In the genomic region with DNA sequence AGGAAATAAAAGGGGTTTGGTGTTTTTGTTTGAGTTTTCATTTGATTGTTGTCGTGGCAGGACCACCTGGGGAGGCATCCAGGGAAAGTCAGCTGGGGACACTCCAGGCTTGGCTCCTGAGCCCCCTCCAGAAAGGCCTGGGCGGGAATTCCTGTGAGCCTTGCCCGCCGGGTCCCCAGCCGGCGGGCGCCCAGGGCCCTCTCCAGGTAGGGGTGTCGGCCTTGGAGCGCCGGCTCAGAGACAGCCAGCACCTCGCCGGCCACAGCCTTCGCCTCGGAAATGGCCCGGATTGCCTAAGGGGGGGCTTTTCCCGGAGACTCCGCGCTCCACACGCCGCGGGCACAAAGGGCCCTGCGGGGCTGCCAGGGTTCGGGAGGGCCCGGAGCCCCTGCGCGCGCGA, we compare ENCODE assay signal across 26 cellular contexts.
DNase-seq lines count a peak whose midpoint lies in the region; ATAC-seq and TF ChIP-seq lines count a peak whose summit lies in the region.
"Had no signal": no experiment of that assay in that cellular context is flagged by ENCODE, and none has a peak within 500 bp of the region (broad histone marks: within the 10 kb centered on the region; RNA-seq: fewer than 3 reads in every experiment).

No MANE protein-coding gene starts in this region.

- no peaks in the 10 kb centered on the region for H4K20me1 ChIP-seq in GM23338 (replicated peaks; ENCODE audit: insufficient read depth)

- peak overlapping the region; percentile 99 for H2AFZ ChIP-seq in GM23338

- peak overlapping the region; percentile 45 for H3K27ac Mint-ChIP-seq in activated naive CD8-positive, alpha-beta T cell treated with anti-CD3 and anti-CD28 coated beads, Interleukin-2, amount 10 ng/mL, durations not matched to agents 7 days and 5 days
- no peak overlapping the region for H3K27ac Mint-ChIP-seq in activated naive CD8-positive, alpha-beta T cell treated with anti-CD3 and anti-CD28 coated beads, Interleukin-2, amount 50 U/mL, for 24 hours
- H3K27ac Mint-ChIP-seq in GM23338, result no peak overlapping the region
- H3K27ac Mint-ChIP-seq in effector memory CD8-positive, alpha-beta T cell, result no peak overlapping the region
- H3K27ac Mint-ChIP-seq in stimulated activated memory B cell treated with anti-CD40 and anti-IgM and Interleukin-4, amounts not matched to agents 10 μg/mL and 1 μg/mL and 100 μg/mL, for 72 hours, result peak overlapping the region; percentile 95
- H3K27ac Mint-ChIP-seq: progenitor cell of endocrine pancreas, type B pancreatic cell had no signal

- H3K4me1 ChIP-seq in GM23338 (ENCODE audit: insufficient read depth), result peaks cover 15% of the 10 kb centered on the region; the same call in 1 of the 2 replicates
- H3K4me1 ChIP-seq: A549, BE2C, left lung had no signal

- no peaks in the 10 kb centered on the region; the same call in 1 of the 2 replicates for H3K36me3 ChIP-seq in GM23338 (ENCODE audit: insufficient read depth)
- H3K36me3 ChIP-seq: BE2C, cardiac muscle cell, left lung, neural progenitor cell had no signal

- H3F3A ChIP-seq in GM23338 (replicated peaks; ENCODE audit: low read depth), result no peaks in the 10 kb centered on the region

- H3K9me2 ChIP-seq in GM23338 (ENCODE audit: insufficient read depth), result 0 out of 2 replicates have a peak, but pooled peaks cover 2% of the 10 kb centered on the region
- H3K9me2 ChIP-seq: SK-N-SH had no signal

- POLR2A ChIA-PET in activated naive CD8-positive, alpha-beta T cell treated with anti-CD3 and anti-CD28 coated beads, Interleukin-2, amount 10 ng/mL, durations not matched to agents 7 days and 5 days (lab: Charles Lee), result no interaction called here

- no peaks in the 10 kb centered on the region for H3K27me3 Mint-ChIP-seq in activated naive CD8-positive, alpha-beta T cell treated with anti-CD3 and anti-CD28 coated beads, Interleukin-2, amount 10 ng/mL, durations not matched to agents 7 days and 5 days
- H3K27me3 Mint-ChIP-seq in activated naive CD8-positive, alpha-beta T cell treated with anti-CD3 and anti-CD28 coated beads, Interleukin-2, amount 50 U/mL, for 24 hours, result no peaks in the 10 kb centered on the region
- H3K27me3 Mint-ChIP-seq in GM23338 (ENCODE audit: insufficient read depth, low read depth, poor library complexity), result peaks cover 1% of the 10 kb centered on the region
- no peaks in the 10 kb centered on the region for H3K27me3 Mint-ChIP-seq in effector memory CD8-positive, alpha-beta T cell
- H3K27me3 Mint-ChIP-seq in stimulated activated memory B cell treated with anti-CD40 and anti-IgM and Interleukin-4, amounts not matched to agents 10 μg/mL and 1 μg/mL and 100 μg/mL, for 72 hours, result no peaks in the 10 kb centered on the region
- H3K27me3 Mint-ChIP-seq: stimulated activated naive CD8-positive, alpha-beta T cell treated with anti-CD3 and anti-CD28 coated beads, Interleukin-15, Interleukin-2, amounts not matched to agents 100 ng/mL and 50 ng/mL, for 24 hours; type B pancreatic cell had no signal

- DNase-seq in activated naive CD8-positive, alpha-beta T cell treated with anti-CD3 and anti-CD28 coated beads, Interleukin-2, amount 10 ng/mL, durations not matched to agents 7 days and 5 days, result no peak
- DNase-seq in activated naive CD8-positive, alpha-beta T cell treated with anti-CD3 and anti-CD28 coated beads, Interleukin-2, amount 50 U/mL, for 24 hours, result no peak
- DNase-seq in GM23338 (ENCODE audit: low spot score), result peak; percentile 44
- DNase-seq in effector memory CD8-positive, alpha-beta T cell, result no peak
- DNase-seq in effector CD4-positive, alpha-beta T cell, result no peak
- DNase-seq in stimulated activated CD4-positive, alpha-beta T cell treated with anti-CD3 and anti-CD28 coated beads, Interleukin-2, amount 100 ng/mL, for 48 hours, result no peak
- DNase-seq in NCI-H1436 treated with DMSO at 0.1 percent for 48 hours (lab: John Stamatoyannopoulos, UW), result no peak
- DNase-seq: amygdala, BE2C, dermis blood vessel endothelial cell, foreskin fibroblast, IMR-90, NCI-H1436, NCI-H2171 treated with DMSO at 0.1 percent for 48 hours, NCI-H526, SK-N-SH had no signal

- H3K9me3 Mint-ChIP-seq in activated naive CD8-positive, alpha-beta T cell treated with anti-CD3 and anti-CD28 coated beads, Interleukin-2, amount 10 ng/mL, durations not matched to agents 7 days and 5 days, result no peaks in the 10 kb centered on the region
- no peaks in the 10 kb centered on the region for H3K9me3 Mint-ChIP-seq in activated naive CD8-positive, alpha-beta T cell treated with anti-CD3 and anti-CD28 coated beads, Interleukin-2, amount 50 U/mL, for 24 hours
- H3K9me3 Mint-ChIP-seq in GM23338, result no peaks in the 10 kb centered on the region
- H3K9me3 Mint-ChIP-seq in effector memory CD8-positive, alpha-beta T cell, result no peaks in the 10 kb centered on the region
- H3K9me3 Mint-ChIP-seq in stimulated activated memory B cell treated with anti-CD40 and anti-IgM and Interleukin-4, amounts not matched to agents 10 μg/mL and 1 μg/mL and 100 μg/mL, for 72 hours, result no peaks in the 10 kb centered on the region
- H3K9me3 Mint-ChIP-seq: stimulated activated naive CD8-positive, alpha-beta T cell treated with anti-CD3 and anti-CD28 coated beads, Interleukin-15, Interleukin-2, amounts not matched to agents 100 ng/mL and 50 ng/mL, for 24 hours had no signal

- no peaks in the 10 kb centered on the region for H3K27me3 ChIP-seq in GM23338 (ENCODE audit: insufficient read depth)
- H3K27me3 ChIP-seq: BE2C, cardiac muscle cell, left lung, neural progenitor cell had no signal

- H3K4me1 Mint-ChIP-seq in activated naive CD8-positive, alpha-beta T cell treated with anti-CD3 and anti-CD28 coated beads, Interleukin-2, amount 10 ng/mL, durations not matched to agents 7 days and 5 days, result peaks cover 14% of the 10 kb centered on the region
- H3K4me1 Mint-ChIP-seq in activated naive CD8-positive, alpha-beta T cell treated with anti-CD3 and anti-CD28 coated beads, Interleukin-2, amount 50 U/mL, for 24 hours, result peaks cover 19% of the 10 kb centered on the region
- H3K4me1 Mint-ChIP-seq in GM23338, result peaks cover 11% of the 10 kb centered on the region
- H3K4me1 Mint-ChIP-seq in effector memory CD8-positive, alpha-beta T cell (ENCODE audit: low read depth in 2 of 2), result peaks cover 10 to 12% of the 10 kb centered on the region in 2 donors
- H3K4me1 Mint-ChIP-seq in stimulated activated memory B cell treated with anti-CD40 and anti-IgM and Interleukin-4, amounts not matched to agents 10 μg/mL and 1 μg/mL and 100 μg/mL, for 72 hours, result peaks cover 20% of the 10 kb centered on the region

- no peak overlapping the region for H3K27ac ChIP-seq in GM23338 (ENCODE audit: low read depth)
- H3K27ac ChIP-seq: A549, cardiac muscle cell, epithelial cell of prostate, left lung, neural progenitor cell, VCaP had no signal

- peak overlapping the region; percentile 54 for H3K4me3 ChIP-seq in GM23338
- H3K4me3 ChIP-seq: A549, cardiac muscle cell, left lung, neural progenitor cell had no signal

- peak overlapping the region; percentile 51 for H3K4me3 Mint-ChIP-seq in activated naive CD8-positive, alpha-beta T cell treated with anti-CD3 and anti-CD28 coated beads, Interleukin-2, amount 10 ng/mL, durations not matched to agents 7 days and 5 days
- H3K4me3 Mint-ChIP-seq in activated naive CD8-positive, alpha-beta T cell treated with anti-CD3 and anti-CD28 coated beads, Interleukin-2, amount 50 U/mL, for 24 hours, result no peak overlapping the region
- no peak overlapping the region for H3K4me3 Mint-ChIP-seq in GM23338
- peak overlapping the region; percentile 27 to 52 for H3K4me3 Mint-ChIP-seq in effector memory CD8-positive, alpha-beta T cell
- H3K4me3 Mint-ChIP-seq in stimulated activated memory B cell treated with anti-CD40 and anti-IgM and Interleukin-4, amounts not matched to agents 10 μg/mL and 1 μg/mL and 100 μg/mL, for 72 hours, result no peak overlapping the region
- H3K4me3 Mint-ChIP-seq: neural progenitor cell, type B pancreatic cell had no signal

- no peaks in the 10 kb centered on the region for H3K79me2 ChIP-seq in GM23338 (replicated peaks; ENCODE audit: insufficient read depth)

- no peaks in the 10 kb centered on the region for H3K36me3 Mint-ChIP-seq in activated naive CD8-positive, alpha-beta T cell treated with anti-CD3 and anti-CD28 coated beads, Interleukin-2, amount 10 ng/mL, durations not matched to agents 7 days and 5 days
- H3K36me3 Mint-ChIP-seq in activated naive CD8-positive, alpha-beta T cell treated with anti-CD3 and anti-CD28 coated beads, Interleukin-2, amount 50 U/mL, for 24 hours (ENCODE audit: low read depth), result no peaks in the 10 kb centered on the region
- H3K36me3 Mint-ChIP-seq in GM23338 (ENCODE audit: low read depth), result no peaks in the 10 kb centered on the region
- H3K36me3 Mint-ChIP-seq in effector memory CD8-positive, alpha-beta T cell (ENCODE audit: insufficient read depth), result no peaks in the 10 kb centered on the region
- H3K36me3 Mint-ChIP-seq in stimulated activated memory B cell treated with anti-CD40 and anti-IgM and Interleukin-4, amounts not matched to agents 10 μg/mL and 1 μg/mL and 100 μg/mL, for 72 hours, result no peaks in the 10 kb centered on the region
- H3K36me3 Mint-ChIP-seq: neural progenitor cell, type B pancreatic cell had no signal

- peak overlapping the region; percentile 81 for H3K4me2 ChIP-seq in GM23338
- H3K4me2 ChIP-seq: A549, neural progenitor cell, SK-N-SH had no signal

- ATAC-seq in activated naive CD8-positive, alpha-beta T cell treated with anti-CD3 and anti-CD28 coated beads, Interleukin-2, amount 10 ng/mL, durations not matched to agents 7 days and 5 days (ENCODE audit: low read depth), result no peak
- ATAC-seq in activated naive CD8-positive, alpha-beta T cell treated with anti-CD3 and anti-CD28 coated beads, Interleukin-2, amount 50 U/mL, for 24 hours, result no peak
- ATAC-seq in GM23338, result peak; percentile 68
- ATAC-seq in effector memory CD8-positive, alpha-beta T cell (replicated peaks), result no peak
- peak; percentile 2 for ATAC-seq in stimulated activated memory B cell treated with anti-CD40 and anti-IgM and Interleukin-4, amounts not matched to agents 10 μg/mL and 1 μg/mL and 100 μg/mL, for 72 hours
- ATAC-seq: A549 had no signal

- TF ChIP-seq CTCF in GM23338 (conservative IDR thresholded peaks at IDR 0.05; ENCODE audit: low read depth in 2 of 2), result no peak

TF ChIP-seq in GM23338, 12 proteins besides CTCF, POLR2A, EP300 and RAD21:
- TF ChIP-seq POLR2AphosphoS5 (IDR thresholded peaks at IDR 0.05; ENCODE audit: low read depth), result no peak
- no peak for TF ChIP-seq EZH2 (IDR thresholded peaks at IDR 0.05; ENCODE audit: low read depth, unreplicated experiment)
- no peak for TF ChIP-seq EZH2phosphoT487 (IDR thresholded peaks at IDR 0.05; ENCODE audit: unreplicated experiment)
- no peak for TF ChIP-seq ZNF331 (CRISPR knock-in tag; IDR thresholded peaks at IDR 0.05; ENCODE audit: low read depth)
- no peak for TF ChIP-seq ZNF114 (CRISPR knock-in tag; IDR thresholded peaks at IDR 0.05)
- TF ChIP-seq JUNB (IDR thresholded peaks at IDR 0.05; ENCODE audit: unreplicated experiment), result no peak
- no peak for TF ChIP-seq STAT1 (IDR thresholded peaks at IDR 0.05; ENCODE audit: unreplicated experiment)

Comparison
In these comparisons a context has a peak if more than half of its experiments do, and no peak if none do; other contexts are left out.
1. H3K27ac Mint-ChIP-seq: peak in activated naive CD8-positive, alpha-beta T cell treated with anti-CD3 and anti-CD28 coated beads, Interleukin-2, amount 10 ng/mL, durations not matched to agents 7 days and 5 days (single experiment) and stimulated activated memory B cell treated with anti-CD40 and anti-IgM and Interleukin-4, amounts not matched to agents 10 μg/mL and 1 μg/mL and 100 μg/mL, for 72 hours (single experiment); none in activated naive CD8-positive, alpha-beta T cell treated with anti-CD3 and anti-CD28 coated beads, Interleukin-2, amount 50 U/mL, for 24 hours (single experiment), GM23338 (single experiment) and effector memory CD8-positive, alpha-beta T cell (0 of 2).
2. H3K4me3 Mint-ChIP-seq: peak in activated naive CD8-positive, alpha-beta T cell treated with anti-CD3 and anti-CD28 coated beads, Interleukin-2, amount 10 ng/mL, durations not matched to agents 7 days and 5 days (single experiment) and effector memory CD8-positive, alpha-beta T cell (2 of 2); none in activated naive CD8-positive, alpha-beta T cell treated with anti-CD3 and anti-CD28 coated beads, Interleukin-2, amount 50 U/mL, for 24 hours (single experiment), GM23338 (single experiment) and stimulated activated memory B cell treated with anti-CD40 and anti-IgM and Interleukin-4, amounts not matched to agents 10 μg/mL and 1 μg/mL and 100 μg/mL, for 72 hours (single experiment).
3. ATAC-seq: peak in GM23338 (single experiment) and stimulated activated memory B cell treated with anti-CD40 and anti-IgM and Interleukin-4, amounts not matched to agents 10 μg/mL and 1 μg/mL and 100 μg/mL, for 72 hours (single experiment); none in activated naive CD8-positive, alpha-beta T cell treated with anti-CD3 and anti-CD28 coated beads, Interleukin-2, amount 10 ng/mL, durations not matched to agents 7 days and 5 days (single experiment), activated naive CD8-positive, alpha-beta T cell treated with anti-CD3 and anti-CD28 coated beads, Interleukin-2, amount 50 U/mL, for 24 hours (single experiment) and effector memory CD8-positive, alpha-beta T cell (single experiment).